In the genomic region with DNA sequence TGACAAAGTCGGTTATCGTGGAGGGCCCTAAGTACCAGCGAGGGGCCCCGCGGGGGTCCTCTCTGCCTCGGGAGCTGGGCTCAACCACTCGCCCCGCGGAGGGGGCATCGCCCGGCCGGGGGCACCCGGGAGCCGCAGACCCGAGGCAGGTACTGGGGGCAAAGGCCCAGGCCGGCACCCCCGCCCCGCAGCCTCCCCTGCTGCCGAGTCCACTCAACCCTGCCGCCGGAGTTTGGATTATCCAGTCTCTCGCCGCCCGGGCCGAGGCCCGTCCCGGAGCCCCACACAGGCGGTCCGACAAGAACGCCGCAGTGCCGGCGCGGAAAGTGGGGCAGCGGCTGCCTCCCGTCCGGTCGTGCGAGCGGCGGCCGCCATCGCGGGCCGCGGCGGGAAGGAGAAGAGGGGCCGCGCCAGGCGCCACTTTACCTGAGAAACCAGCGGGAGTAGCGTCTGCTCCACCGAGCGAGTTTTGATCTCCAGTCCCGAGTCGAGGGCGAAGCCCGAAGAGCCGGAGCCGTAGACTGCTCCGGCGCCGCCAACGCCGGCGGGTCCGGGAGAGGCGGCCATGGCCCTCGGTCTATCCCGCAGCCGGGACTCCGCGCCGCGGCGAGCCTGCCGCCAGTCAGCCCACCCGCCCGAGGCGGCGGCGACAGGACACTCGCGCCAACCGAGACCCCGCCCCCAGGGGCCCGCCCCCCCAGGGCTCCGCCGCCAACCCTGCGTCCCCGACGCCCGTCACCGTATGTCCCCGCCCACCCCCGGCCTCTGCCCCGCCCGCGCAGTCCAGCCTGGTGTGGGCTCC, we compare ENCODE assay signal across 8 cellular contexts. TPM values are rescaled to one million over a fixed set of nuclear protein-coding genes. Genes with fewer than 3 reads are reported as not detected.
A peak's percentile ranks its signal among the peaks of the same experiment; 100 is the strongest.
DNase-seq lines count a peak whose midpoint lies in the region; ATAC-seq and TF ChIP-seq lines count a peak whose summit lies in the region.

A gene with protein sequence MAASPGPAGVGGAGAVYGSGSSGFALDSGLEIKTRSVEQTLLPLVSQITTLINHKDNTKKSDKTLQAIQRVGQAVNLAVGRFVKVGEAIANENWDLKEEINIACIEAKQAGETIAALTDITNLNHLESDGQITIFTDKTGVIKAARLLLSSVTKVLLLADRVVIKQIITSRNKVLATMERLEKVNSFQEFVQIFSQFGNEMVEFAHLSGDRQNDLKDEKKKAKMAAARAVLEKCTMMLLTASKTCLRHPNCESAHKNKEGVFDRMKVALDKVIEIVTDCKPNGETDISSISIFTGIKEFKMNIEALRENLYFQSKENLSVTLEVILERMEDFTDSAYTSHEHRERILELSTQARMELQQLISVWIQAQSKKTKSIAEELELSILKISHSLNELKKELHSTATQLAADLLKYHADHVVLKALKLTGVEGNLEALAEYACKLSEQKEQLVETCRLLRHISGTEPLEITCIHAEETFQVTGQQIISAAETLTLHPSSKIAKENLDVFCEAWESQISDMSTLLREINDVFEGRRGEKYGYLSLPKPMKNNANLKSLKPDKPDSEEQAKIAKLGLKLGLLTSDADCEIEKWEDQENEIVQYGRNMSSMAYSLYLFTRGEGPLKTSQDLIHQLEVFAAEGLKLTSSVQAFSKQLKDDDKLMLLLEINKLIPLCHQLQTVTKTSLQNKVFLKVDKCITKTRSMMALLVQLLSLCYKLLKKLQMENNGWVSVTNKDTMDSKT (minus strand): TSS at position 624 of the 802 bp plus-strand sequence. CDS start 57 bp downstream, at position 567.

- CTCF ChIA-PET in activated CD8-positive, alpha-beta memory T cell treated with anti-CD3 and anti-CD28 coated beads for 36 hours (lab: Charles Lee) = no interaction called here

- peaks cover 12% of the 10 kb centered on the region for H3K36me3 Mint-ChIP-seq in effector memory CD8-positive, alpha-beta T cell (ENCODE audit: insufficient read depth)

- DNase-seq in BE2C (peak; percentile 99), GM19238 (ENCODE audit: insufficient read length, low spot score) (peak; percentile 89), NCI-H69 (lab: John Stamatoyannopoulos, UW) (peak; percentile 95), mesenteric fat pad (ENCODE audit: low spot score) (peak; percentile 98)
- peak; percentile 79 to 84 (median 84) for DNase-seq in effector memory CD8-positive, alpha-beta T cell
- DNase-seq in stimulated activated CD8-positive, alpha-beta memory T cell treated with anti-CD3 and anti-CD28 coated beads, Interleukin-15, amount 100 ng/mL, for 4 hours (ENCODE audit: low read depth in 2 of 2) = peak; percentile 67 to 74

- ATAC-seq in HG03432 (IDR thresholded peaks at IDR 0.05; ENCODE audit: unreplicated experiment) = peak; percentile 84
- peak; percentile 90 for ATAC-seq in effector memory CD8-positive, alpha-beta T cell (replicated peaks)

- peak within 1 kb of the TSS; percentile 97 to 98 for H3K4me3 Mint-ChIP-seq in effector memory CD8-positive, alpha-beta T cell

- peaks cover 3% of the 10 kb centered on the region for H3K4me1 ChIP-seq in BE2C

- TF ChIP-seq CTCF in BE2C (IDR thresholded peaks at IDR 0.05; ENCODE audit: low read depth, low read length) = no peak

- H3K27me3 Mint-ChIP-seq in effector memory CD8-positive, alpha-beta T cell = no peaks in the 10 kb centered on the region

- peaks cover 19 to 27% of the 10 kb centered on the region in 2 donors for H3K4me1 Mint-ChIP-seq in effector memory CD8-positive, alpha-beta T cell (ENCODE audit: low read depth in 2 of 2)

- peak within 1 kb of the TSS; percentile 87 for H3K4me3 ChIP-seq in BE2C (ENCODE audit: low read depth, low read length)

- H3K9me3 ChIP-seq in BE2C = no peaks in the 10 kb centered on the region

- H3K9me3 Mint-ChIP-seq in effector memory CD8-positive, alpha-beta T cell = no peaks in the 10 kb centered on the region

- peaks cover 5% of the 10 kb centered on the region for H3K36me3 ChIP-seq in BE2C

- no peaks in the 10 kb centered on the region for H3K27me3 ChIP-seq in BE2C

- H3K27ac Mint-ChIP-seq in effector memory CD8-positive, alpha-beta T cell = peak within 1 kb of the TSS; percentile 91 to 94

- POLR2A ChIA-PET in activated CD8-positive, alpha-beta memory T cell treated with anti-CD3 and anti-CD28 coated beads for 36 hours (lab: Charles Lee) = no interaction called here

RNA-seq across cellular contexts. Expression of the gene that starts here (rescaled TPM):
- 9.8 TPM for polyA plus RNA-seq in BE2C (2012; ENCODE audit: insufficient read depth, insufficient read length, low read depth)
- 10 to 100 TPM; 20.9 to 21.0 TPM for total RNA-seq in activated CD8-positive, alpha-beta memory T cell treated with anti-CD3 and anti-CD28 coated beads for 36 hours
- 53.1 TPM for total RNA-seq in mesenteric fat pad

Comparison
In these comparisons a context has a peak if more than half of its experiments do, and no peak if none do; other contexts are left out.
1. Peak in every context shown above with its lines: DNase-seq, ATAC-seq and H3K4me3 ChIP-seq.